30 cellular contexts compared by ENCODE assay signal in the genomic region with DNA sequence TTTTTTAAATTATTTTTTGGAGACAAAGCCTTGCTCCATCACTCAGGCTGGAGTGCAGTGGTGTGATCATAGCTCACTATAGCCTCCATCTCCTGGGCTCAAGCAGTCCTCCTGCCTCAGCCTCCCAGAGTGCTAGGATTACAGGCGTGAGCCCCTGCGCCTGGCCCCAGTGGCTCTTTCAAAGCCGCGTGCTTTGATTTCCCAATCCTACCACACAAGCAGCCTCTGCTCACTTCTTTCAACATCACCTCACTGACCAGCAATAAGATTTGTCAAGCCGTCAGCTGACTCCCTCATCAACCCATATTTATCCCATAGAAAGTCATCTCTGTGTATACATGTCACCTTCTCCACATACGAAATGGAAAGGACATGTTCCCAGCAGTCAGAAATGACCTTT.
"Had no signal": no experiment of that assay in that cellular context is flagged by ENCODE, and none has a peak within 500 bp of the region (broad histone marks: within the 10 kb centered on the region; RNA-seq: fewer than 3 reads in every experiment).

No MANE protein-coding gene starts in this region.

- H3K4me1 ChIP-seq: adrenal gland had no signal

- H3K9me3 ChIP-seq: adrenal gland had no signal

- H3K27ac ChIP-seq: adrenal gland, WERI-Rb-1 had no signal

- H3K27me3 ChIP-seq: adrenal gland had no signal

- H3K4me3 ChIP-seq: adrenal gland, K562 had no signal

- DNase-seq: activated CD4-positive, alpha-beta T cell treated with anti-CD3 and anti-CD28 coated beads, Interleukin-2, amount 10 ng/mL, durations not matched to agents 24 days and 14 days; activated CD4-positive, alpha-beta T cell treated with anti-CD3 and anti-CD28 coated beads, Interleukin-2, amount 50 U/mL, for 4 hours; activated CD4-positive, CD25-positive, alpha-beta regulatory T cell; activated CD8-positive, alpha-beta T cell treated with anti-CD3 and anti-CD28 coated beads for 36 hours; activated gamma-delta T cell; activated naive CD4-positive, alpha-beta T cell treated with anti-CD3 and anti-CD28 coated beads for 36 hours; activated T-cell treated with anti-CD3 and anti-CD28 coated beads, Interleukin-2, amount 50 U/mL, for 24 hours; adrenal gland; anterior cingulate cortex; caudate nucleus; cerebellar nuclear complex; IMR-90; NCI-H1092 treated with DMSO at 0.1 percent for 48 hours; NCI-H1417; NCI-H146; NCI-H187 treated with DMSO at 0.1 percent for 48 hours; NCI-H2081; NCI-H226; NCI-H446 treated with DMSO at 0.1 percent for 48 hours; NCI-H524; NCI-H69; NCI-H82; NK-92 treated with Interleukin-12 subunit alpha and Interleukin-12 subunit beta, amount 100 ng/mL, for 24 hours; OCI-M1; Right ventricle myocardium superior; SW 1271; T-helper 1 cell; T1000; WERI-Rb-1 had no signal
